ENCODE assay signal across 8 cellular contexts in genomic region chr7:50307368-50308012, GRCh38. TPM values are rescaled to one million over a fixed set of nuclear protein-coding genes. Genes with fewer than 3 reads are reported as not detected.
DNase-seq lines count a peak whose midpoint lies in the region; ATAC-seq and TF ChIP-seq lines count a peak whose summit lies in the region.

No MANE protein-coding gene starts in this region.

- H3K36me3 ChIP-seq in Karpas-422 (ENCODE audit: insufficient read depth, low read length) = no peaks in the 10 kb centered on the region

- H4K20me1 ChIP-seq in Karpas-422 (ENCODE audit: insufficient read depth, low read depth, low read length) = no peaks in the 10 kb centered on the region

- H3K27me3 Mint-ChIP-seq in activated T-helper 1 cell treated with anti-CD3 and anti-CD28 coated beads, Interleukin-12 subunit alpha, Interleukin-12 subunit beta, Interleukin-2, Interleukin-4 antibody, amounts not matched to agents 30 ng/mL and 10 ng/mL and 1 ng/mL, durations not matched to agents 14 hours and 24 hours and 36 hours (ENCODE audit: insufficient read depth) = no peaks in the 10 kb centered on the region
- peaks cover 77% of the 10 kb centered on the region for H3K27me3 Mint-ChIP-seq in nephron progenitor cell (ENCODE audit: low read depth, poor library complexity)

- peak overlapping the region; percentile 10; the same call in 1 of the 2 replicates for H2AFZ ChIP-seq in Karpas-422 (ENCODE audit: low read length)

- peak overlapping the region; percentile 86 for H3K9ac ChIP-seq in Karpas-422 (ENCODE audit: low read length)

- peaks cover 65% of the 10 kb centered on the region for H3K79me2 ChIP-seq in Karpas-422 (ENCODE audit: low read length)

- peak overlapping the region; percentile 99 for H3K4me3 Mint-ChIP-seq in activated T-helper 1 cell treated with anti-CD3 and anti-CD28 coated beads, Interleukin-12 subunit alpha, Interleukin-12 subunit beta, Interleukin-2, Interleukin-4 antibody, amounts not matched to agents 30 ng/mL and 10 ng/mL and 1 ng/mL, durations not matched to agents 14 hours and 24 hours and 36 hours
- H3K4me3 Mint-ChIP-seq in nephron progenitor cell = no peak overlapping the region

- H3K27ac ChIP-seq in Karpas-422 (ENCODE audit: low read length) = peak overlapping the region; percentile 94

- peaks cover 70% of the 10 kb centered on the region for H3K4me1 ChIP-seq in Karpas-422 (ENCODE audit: low read length)

- H3K9me3 ChIP-seq in Karpas-422 (ENCODE audit: low read length) = no peaks in the 10 kb centered on the region

- H3K9me2 ChIP-seq in Karpas-422 (replicated peaks; ENCODE audit: insufficient read depth, low read length) = no peaks in the 10 kb centered on the region

- peak overlapping the region; percentile 76 for H3K4me3 ChIP-seq in Karpas-422 (ENCODE audit: low read length)

- H3K4me2 ChIP-seq in Karpas-422 (ENCODE audit: low read depth, low read length, poor library complexity, severe bottlenecking) = peak overlapping the region; percentile 94

- peaks cover 64% of the 10 kb centered on the region for H3K36me3 Mint-ChIP-seq in activated T-helper 1 cell treated with anti-CD3 and anti-CD28 coated beads, Interleukin-12 subunit alpha, Interleukin-12 subunit beta, Interleukin-2, Interleukin-4 antibody, amounts not matched to agents 30 ng/mL and 10 ng/mL and 1 ng/mL, durations not matched to agents 14 hours and 24 hours and 36 hours (ENCODE audit: low read depth)
- H3K36me3 Mint-ChIP-seq in nephron progenitor cell (ENCODE audit: low read depth) = no peaks in the 10 kb centered on the region

- H3K9me3 Mint-ChIP-seq in activated T-helper 1 cell treated with anti-CD3 and anti-CD28 coated beads, Interleukin-12 subunit alpha, Interleukin-12 subunit beta, Interleukin-2, Interleukin-4 antibody, amounts not matched to agents 30 ng/mL and 10 ng/mL and 1 ng/mL, durations not matched to agents 14 hours and 24 hours and 36 hours = no peaks in the 10 kb centered on the region
- H3K9me3 Mint-ChIP-seq in nephron progenitor cell = peaks cover 8% of the 10 kb centered on the region

- ATAC-seq in GM19043 (IDR thresholded peaks at IDR 0.05; ENCODE audit: low read depth, unreplicated experiment) = peak; percentile 26
- no peak for ATAC-seq in GM18520 (IDR thresholded peaks at IDR 0.05; ENCODE audit: unreplicated experiment)

- intact Hi-C loops in activated T-helper 1 cell treated with anti-CD3 and anti-CD28 coated beads, Interleukin-12 subunit alpha, Interleukin-12 subunit beta, Interleukin-2, Interleukin-4 antibody, amounts not matched to agents 30 ng/mL and 10 ng/mL and 1 ng/mL, durations not matched to agents 14 hours and 24 hours and 36 hours (cut with micrococcal nuclease) = loop anchor here (1.0 to 5.0 kb wide), 8 partner anchors 13 to 160 kb away; no protein-coding TSS in a partner anchor

- TF ChIP-seq CTCF in nephron progenitor cell (IDR thresholded peaks at IDR 0.05) = no peak

- peak overlapping the region; percentile 98 for H3K27ac Mint-ChIP-seq in activated T-helper 1 cell treated with anti-CD3 and anti-CD28 coated beads, Interleukin-12 subunit alpha, Interleukin-12 subunit beta, Interleukin-2, Interleukin-4 antibody, amounts not matched to agents 30 ng/mL and 10 ng/mL and 1 ng/mL, durations not matched to agents 14 hours and 24 hours and 36 hours
- H3K27ac Mint-ChIP-seq in nephron progenitor cell = no peak overlapping the region

- DNase-seq in Karpas-422 (peak; percentile 93), nephron progenitor cell (no peak), COLO829 (ENCODE audit: low spot score) (no peak), EL (no peak)
- DNase-seq in activated T-helper 1 cell treated with anti-CD3 and anti-CD28 coated beads, Interleukin-12 subunit alpha, Interleukin-12 subunit beta, Interleukin-2, Interleukin-4 antibody, amounts not matched to agents 30 ng/mL and 10 ng/mL and 1 ng/mL, durations not matched to agents 14 hours and 24 hours and 36 hours (ENCODE audit: low spot score) = no peak
- peak; percentile 69 for DNase-seq in stimulated activated CD8-positive, alpha-beta memory T cell treated with anti-CD3 and anti-CD28 coated beads, Interleukin-4, amount 100 ng/mL, for 48 hours

- H3K27me3 ChIP-seq in Karpas-422 (ENCODE audit: low read length) = no peaks in the 10 kb centered on the region

- H3K4me1 Mint-ChIP-seq in activated T-helper 1 cell treated with anti-CD3 and anti-CD28 coated beads, Interleukin-12 subunit alpha, Interleukin-12 subunit beta, Interleukin-2, Interleukin-4 antibody, amounts not matched to agents 30 ng/mL and 10 ng/mL and 1 ng/mL, durations not matched to agents 14 hours and 24 hours and 36 hours (ENCODE audit: low read depth) = peaks cover 42% of the 10 kb centered on the region
- peaks cover 21% of the 10 kb centered on the region for H3K4me1 Mint-ChIP-seq in nephron progenitor cell

RNA-seq across cellular contexts. Expression of gene IKZF1, which starts 3.0 kb away (rescaled TPM):
- 117 and 118 TPM in 2 replicates for total RNA-seq in Karpas-422 (2014; rRNA removed; shearing (Covaris generic); ENCODE audit: low replicate concordance)
- total RNA-seq in activated T-helper 1 cell treated with anti-CD3 and anti-CD28 coated beads, Interleukin-12 subunit alpha, Interleukin-12 subunit beta, Interleukin-2, Interleukin-4 antibody, amounts not matched to agents 30 ng/mL and 10 ng/mL and 1 ng/mL, durations not matched to agents 14 hours and 24 hours and 36 hours = 324 and 329 TPM in 2 replicates

Comparison
In these comparisons a context has a peak if more than half of its experiments do, and no peak if none do; other contexts are left out.
1. DNase-seq: peak in Karpas-422 (single experiment) and stimulated activated CD8-positive, alpha-beta memory T cell treated with anti-CD3 and anti-CD28 coated beads, Interleukin-4, amount 100 ng/mL, for 48 hours (single experiment); none in activated T-helper 1 cell treated with anti-CD3 and anti-CD28 coated beads, Interleukin-12 subunit alpha, Interleukin-12 subunit beta, Interleukin-2, Interleukin-4 antibody, amounts not matched to agents 30 ng/mL and 10 ng/mL and 1 ng/mL, durations not matched to agents 14 hours and 24 hours and 36 hours (single experiment), nephron progenitor cell (single experiment), COLO829 (single experiment) and EL (single experiment).